In the genomic region with DNA sequence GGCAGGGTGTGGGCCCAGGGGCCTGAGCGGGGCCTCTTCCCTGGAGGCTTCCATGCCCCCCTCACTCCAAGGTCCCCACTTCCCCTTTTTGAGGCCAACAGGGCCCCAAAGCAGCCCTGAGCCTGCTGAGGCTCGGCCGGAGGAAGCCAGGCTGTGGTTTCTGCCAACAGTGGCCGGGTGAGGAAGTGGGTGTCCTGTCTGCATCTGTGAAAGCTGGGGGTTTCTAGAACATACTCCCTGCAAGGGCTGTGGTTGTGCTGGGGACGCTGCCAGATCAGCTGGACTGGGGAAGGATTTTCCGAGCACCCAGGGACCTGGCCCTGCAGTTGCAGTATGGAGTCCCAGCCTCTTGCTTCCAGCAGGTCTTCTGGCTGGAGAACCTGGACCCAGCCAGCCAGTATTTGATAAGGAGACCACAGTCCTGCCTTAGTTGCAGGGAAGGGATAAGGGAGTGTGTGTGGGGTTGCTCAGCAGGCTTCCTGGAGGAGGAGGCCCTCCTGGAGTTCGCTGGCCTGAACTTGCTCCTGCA, we compare ENCODE assay signal across 8 cellular contexts. TPM values are rescaled to one million over a fixed set of nuclear protein-coding genes. Genes with fewer than 3 reads are reported as not detected.
DNase-seq lines count a peak whose midpoint lies in the region; ATAC-seq lines count a peak whose summit lies in the region.

No MANE protein-coding gene starts in this region.

- ATAC-seq in GM19035 (IDR thresholded peaks at IDR 0.05; ENCODE audit: unreplicated experiment) (peak; percentile 88), HG03095 (IDR thresholded peaks at IDR 0.05; ENCODE audit: unreplicated experiment) (peak; percentile 91)
- peak; percentile 86 for ATAC-seq in naive thymus-derived CD4-positive, alpha-beta T cell

- H3K27ac ChIP-seq in caudate nucleus (ENCODE audit: low read depth, low read length): peak overlapping the region; percentile 44
- peak overlapping the region; percentile 59 for H3K27ac ChIP-seq in naive thymus-derived CD4-positive, alpha-beta T cell (ENCODE audit: low read depth, low read length)

- peaks cover 0 to 2% (median 0%) of the 10 kb centered on the region in 11 donors for H3K9me3 Mint-ChIP-seq in naive thymus-derived CD4-positive, alpha-beta T cell

- H3K4me1 Mint-ChIP-seq in naive thymus-derived CD4-positive, alpha-beta T cell: peaks cover 70 to 96% (median 87%) of the 10 kb centered on the region in 7 donors

- peak overlapping the region; percentile 75 to 93 (median 80) for H3K4me3 Mint-ChIP-seq in naive thymus-derived CD4-positive, alpha-beta T cell

- H3K27me3 ChIP-seq in naive thymus-derived CD4-positive, alpha-beta T cell (ENCODE audit: control insufficient read depth in 2 of 2, insufficient read depth in 2 of 2, low read length in 2 of 2): no peaks in the 10 kb centered on the region

- peak overlapping the region; percentile 56 for H3K4me3 ChIP-seq in naive thymus-derived CD4-positive, alpha-beta T cell (ENCODE audit: low read length)

- intact Hi-C loops in naive thymus-derived CD4-positive, alpha-beta T cell (cut with micrococcal nuclease): loop anchor here in 1 of 2 donors (1.0 kb wide), 1 partner anchor 16 kb away; a partner anchor contains a TSS

- CTCF ChIA-PET in naive thymus-derived CD4-positive, alpha-beta T cell (lab: Charles Lee): interaction anchor here (0.6 to 2.3 kb wide), 4 partner anchors 9 to 63 kb away, joined by 3 to 8 read pairs (median 4); no protein-coding TSS in a partner anchor

- peaks cover 0 to 10% (median 0%) of the 10 kb centered on the region in 3 experiments for H3K36me3 ChIP-seq in naive thymus-derived CD4-positive, alpha-beta T cell (ENCODE audit: control insufficient read depth in 2 of 3, insufficient read depth in 3 of 3, low read length in 3 of 3)

- H3K4me1 ChIP-seq in naive thymus-derived CD4-positive, alpha-beta T cell (ENCODE audit: control insufficient read depth in 2 of 2, insufficient read depth in 2 of 2, low read length in 2 of 2): peaks cover 80 to 89% of the 10 kb centered on the region in 2 donors

- peaks cover 0 to 54% (median 15%) of the 10 kb centered on the region in 5 donors for H3K36me3 Mint-ChIP-seq in naive thymus-derived CD4-positive, alpha-beta T cell

- peaks cover 0 to 6% (median 0%) of the 10 kb centered on the region in 3 experiments for H3K9me3 ChIP-seq in naive thymus-derived CD4-positive, alpha-beta T cell (ENCODE audit: control insufficient read depth in 2 of 3, low read length in 3 of 3)

- peak; percentile 59 for DNase-seq in T-helper 22 cell (ENCODE audit: low read depth)
- DNase-seq in caudate nucleus (lab: John Stamatoyannopoulos, UW): peak in 23 of 61 donors; percentile 12 to 59 (median 36)
- peak in 6 of 9 donors; percentile 10 to 52 (median 38) for DNase-seq in naive thymus-derived CD4-positive, alpha-beta T cell
- DNase-seq in NCI-H526 (lab: John Stamatoyannopoulos, UW): no peak
- no peak for DNase-seq in SW480 (ENCODE audit: low spot score)
- DNase-seq in COLO829 (ENCODE audit: low spot score): no peak

- POLR2A ChIA-PET in naive thymus-derived CD4-positive, alpha-beta T cell (lab: Charles Lee): interaction anchor here (0.6 to 14.6 kb wide), 5 partner anchors 11 to 45 kb away, joined by 3 to 257 read pairs (median 4); a partner anchor contains a TSS

- H3K27ac Mint-ChIP-seq in naive thymus-derived CD4-positive, alpha-beta T cell: peak overlapping the region; percentile 73 to 93 (median 85)

- H3K27me3 Mint-ChIP-seq in naive thymus-derived CD4-positive, alpha-beta T cell: no peaks in the 10 kb centered on the region

RNA-seq across cellular contexts. Expression of a gene that starts 15.7 kb away (rescaled TPM):
- 100 to 1,000 TPM; 179 to 326 (median 208) TPM for total RNA-seq in naive thymus-derived CD4-positive, alpha-beta T cell
- 10 to 100 TPM; 62.6 to 85.7 TPM for polyA plus RNA-seq in naive thymus-derived CD4-positive, alpha-beta T cell

Comparison
In these comparisons a context has a peak if more than half of its experiments do, and no peak if none do; other contexts are left out.
1. DNase-seq: peak in T-helper 22 cell (single experiment) and naive thymus-derived CD4-positive, alpha-beta T cell (6 of 9); none in NCI-H526 (0 of 2), SW480 (single experiment) and COLO829 (single experiment).
2. Peak in every context shown above with its lines, with median percentiles within 50 percentile points of each other: ATAC-seq.